In the genomic region with DNA sequence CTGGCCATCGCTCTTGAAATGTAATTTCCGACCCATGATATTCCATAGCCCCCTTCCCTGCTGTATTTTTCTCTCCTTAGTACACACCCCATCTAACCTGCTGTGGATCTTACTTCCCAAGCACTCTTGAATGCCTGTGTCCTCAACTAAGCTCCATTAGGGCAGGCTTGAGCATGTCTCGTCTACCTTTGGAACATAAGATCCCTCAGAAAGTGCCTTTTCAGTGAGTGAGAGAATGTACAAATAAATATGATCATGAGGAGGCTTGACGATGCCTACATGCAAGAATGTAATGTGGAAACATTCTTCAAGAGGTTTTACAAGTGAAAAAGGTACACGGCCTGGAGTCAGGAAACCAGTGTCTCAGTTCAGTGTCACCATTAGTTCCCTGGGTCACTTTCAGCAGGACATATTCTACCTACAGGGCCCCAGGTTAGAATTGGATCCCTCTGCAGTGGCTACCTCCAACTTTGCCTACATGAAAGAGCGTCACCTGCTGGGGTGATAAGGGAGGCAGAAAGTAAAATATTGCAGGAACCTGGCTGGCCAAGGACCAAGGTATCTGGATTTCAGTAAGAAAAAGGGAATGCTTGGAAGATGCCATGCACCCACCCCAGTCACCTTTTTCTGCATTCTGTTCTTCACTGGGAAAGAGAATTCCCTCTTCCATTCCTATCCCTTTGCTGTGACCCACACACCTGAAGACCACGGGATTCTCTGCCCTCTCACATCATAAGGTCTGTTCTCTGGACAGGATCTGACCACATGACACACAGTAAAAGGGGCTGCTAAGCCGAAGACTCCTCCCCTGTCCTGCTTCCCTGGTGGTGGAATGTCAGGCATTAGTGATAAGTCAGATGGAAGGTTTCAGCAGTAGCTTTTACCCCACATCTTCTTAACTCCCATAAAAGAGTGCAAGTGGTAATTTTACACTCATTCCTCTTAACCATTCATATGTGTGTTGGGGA, we compare ENCODE assay signal across 2 cellular contexts.
A peak's percentile ranks its signal among the peaks of the same experiment; 100 is the strongest.
TF ChIP-seq lines count a peak whose summit lies in the region.

No MANE protein-coding gene starts in this region.

TF ChIP-seq in HEK293, 187 proteins besides CTCF, POLR2A, EP300 and RAD21:
- TF ChIP-seq WT1 (tag by site-specific recombination; IDR thresholded peaks at IDR 0.05) (no peak), ZNF654 (tag by site-specific recombination; IDR thresholded peaks at IDR 0.05; ENCODE audit: low read depth) (peak; percentile 31), ZNF610 (tag by site-specific recombination; IDR thresholded peaks at IDR 0.05; ENCODE audit: borderline replicate concordance) (no peak), ZNF624 (tag by site-specific recombination; IDR thresholded peaks at IDR 0.05) (no peak)

TF ChIP-seq in GM12878, 131 proteins besides CTCF, POLR2A, EP300 and RAD21:
- peak; percentile 56; the same call in 1 of the 2 replicates for TF ChIP-seq SMC3 (IDR thresholded peaks at IDR 0.05; ENCODE audit: borderline replicate concordance, low read length)
- TF ChIP-seq CBX5 (IDR thresholded peaks at IDR 0.05; ENCODE audit: low read depth) = no peak
